Comparison of ENCODE assay signal across 1 cellular context in the genomic region with DNA sequence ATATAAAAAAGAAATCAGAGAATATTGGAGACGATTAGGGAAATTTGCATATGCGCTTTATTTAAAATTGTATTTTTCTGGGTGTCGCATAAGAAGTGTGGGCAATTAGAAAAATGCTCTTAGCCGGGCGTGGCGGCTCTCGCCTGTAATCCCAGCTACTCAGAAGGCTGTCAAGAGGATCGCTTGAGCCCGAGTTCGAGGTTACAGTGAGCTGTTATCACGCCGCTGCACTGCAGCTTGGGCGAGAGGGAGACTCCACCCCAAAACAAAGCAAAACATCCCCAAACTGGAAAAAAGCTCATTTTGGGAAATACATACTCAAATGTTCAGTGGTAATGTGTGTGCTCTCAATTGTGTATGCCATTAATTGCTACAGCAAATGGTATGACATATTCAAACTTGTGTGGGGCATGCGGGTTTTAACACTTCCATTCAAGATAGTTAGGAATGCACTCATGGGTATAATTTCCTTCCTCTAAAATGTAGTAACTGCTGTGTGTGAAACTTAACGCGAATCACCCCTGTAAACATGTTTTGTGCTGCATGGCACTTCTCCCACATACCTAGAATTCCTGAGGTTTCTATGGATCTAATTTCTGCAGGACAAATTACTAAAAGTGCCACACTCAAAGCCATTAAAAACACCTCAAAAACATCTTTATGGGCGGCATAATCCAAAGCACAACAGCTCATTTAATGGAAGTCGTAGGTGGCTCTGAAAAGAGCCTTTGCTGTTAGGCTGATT.
TF ChIP-seq lines count a peak whose summit lies in the region.

No MANE protein-coding gene starts in this region.

TF ChIP-seq in HepG2, 621 proteins besides CTCF, POLR2A, EP300 and RAD21 (continued from another document):
- TF ChIP-seq, protein P1, sequence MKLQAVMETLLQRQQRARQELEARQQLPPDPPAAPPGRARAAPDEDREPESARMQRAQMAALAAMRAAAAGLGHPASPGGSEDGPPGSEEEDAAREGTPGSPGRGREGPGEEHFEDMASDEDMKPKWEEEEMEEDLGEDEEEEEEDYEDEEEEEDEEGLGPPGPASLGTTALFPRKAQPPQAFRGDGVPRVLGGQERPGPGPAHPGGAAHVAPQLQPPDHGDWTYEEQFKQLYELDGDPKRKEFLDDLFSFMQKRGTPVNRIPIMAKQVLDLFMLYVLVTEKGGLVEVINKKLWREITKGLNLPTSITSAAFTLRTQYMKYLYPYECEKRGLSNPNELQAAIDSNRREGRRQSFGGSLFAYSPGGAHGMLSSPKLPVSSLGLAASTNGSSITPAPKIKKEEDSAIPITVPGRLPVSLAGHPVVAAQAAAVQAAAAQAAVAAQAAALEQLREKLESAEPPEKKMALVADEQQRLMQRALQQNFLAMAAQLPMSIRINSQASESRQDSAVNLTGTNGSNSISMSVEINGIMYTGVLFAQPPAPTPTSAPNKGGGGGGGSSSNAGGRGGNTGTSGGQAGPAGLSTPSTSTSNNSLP (IDR thresholded peaks at IDR 0.05; ENCODE audit: low read depth, low read length): peak; percentile 18; the same call in 1 of the 2 replicates
- TF ChIP-seq RBAK (CRISPR knock-in tag; IDR thresholded peaks at IDR 0.05) (no peak), FOXJ3 (CRISPR knock-in tag; IDR thresholded peaks at IDR 0.05; ENCODE audit: borderline replicate concordance) (0 out of 2 replicates have a peak, but pooled peaks have one; percentile 5), RBM22 (optimal IDR thresholded peaks at IDR 0.05; ENCODE audit: low read length) (peak; percentile 76), ZNF652 (CRISPR knock-in tag; IDR thresholded peaks at IDR 0.05; ENCODE audit: borderline replicate concordance, low read depth) (peak; percentile 33; the same call in 1 of the 2 replicates), ZNF850 (CRISPR knock-in tag; conservative IDR thresholded peaks at IDR 0.05) (0 out of 2 replicates have a peak, but pooled peaks have one; percentile 61), ZNF432 (CRISPR knock-in tag; IDR thresholded peaks at IDR 0.05; ENCODE audit: borderline replicate concordance) (0 out of 2 replicates have a peak, but pooled peaks have one; percentile 12), ZNF207 (IDR thresholded peaks at IDR 0.05; ENCODE audit: borderline replicate concordance) (no peak), TMF1 (CRISPR knock-in tag; IDR thresholded peaks at IDR 0.05; ENCODE audit: low read depth) (0 out of 2 replicates have a peak, but pooled peaks have one; percentile 19), TEAD3 (CRISPR knock-in tag; optimal IDR thresholded peaks at IDR 0.05; ENCODE audit: borderline replicate concordance) (peak; percentile 86), RARA (CRISPR knock-in tag; IDR thresholded peaks at IDR 0.05) (peak; percentile 7; the same call in 1 of the 2 replicates), ZNF558 (CRISPR knock-in tag; IDR thresholded peaks at IDR 0.05; ENCODE audit: borderline replicate concordance) (0 out of 2 replicates have a peak, but pooled peaks have one; percentile 77)
- TF ChIP-seq, protein P2, sequence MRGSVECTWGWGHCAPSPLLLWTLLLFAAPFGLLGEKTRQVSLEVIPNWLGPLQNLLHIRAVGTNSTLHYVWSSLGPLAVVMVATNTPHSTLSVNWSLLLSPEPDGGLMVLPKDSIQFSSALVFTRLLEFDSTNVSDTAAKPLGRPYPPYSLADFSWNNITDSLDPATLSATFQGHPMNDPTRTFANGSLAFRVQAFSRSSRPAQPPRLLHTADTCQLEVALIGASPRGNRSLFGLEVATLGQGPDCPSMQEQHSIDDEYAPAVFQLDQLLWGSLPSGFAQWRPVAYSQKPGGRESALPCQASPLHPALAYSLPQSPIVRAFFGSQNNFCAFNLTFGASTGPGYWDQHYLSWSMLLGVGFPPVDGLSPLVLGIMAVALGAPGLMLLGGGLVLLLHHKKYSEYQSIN (CRISPR knock-in tag; IDR thresholded peaks at IDR 0.05; ENCODE audit: borderline replicate concordance): peak; percentile 15; the same call in 1 of the 2 replicates
